Comparison of ENCODE assay signal across 1 cellular context in genomic region chr14:105420141-105420975, GRCh38.
TF ChIP-seq lines count a peak whose summit lies in the region.

No MANE protein-coding gene starts in this region.

TF ChIP-seq in SK-N-SH treated with all-trans-retinoic acid at 6 μM for 48 hours, 23 proteins besides CTCF, POLR2A, EP300 and RAD21 (continued from another document):
- TF ChIP-seq, protein P1, sequence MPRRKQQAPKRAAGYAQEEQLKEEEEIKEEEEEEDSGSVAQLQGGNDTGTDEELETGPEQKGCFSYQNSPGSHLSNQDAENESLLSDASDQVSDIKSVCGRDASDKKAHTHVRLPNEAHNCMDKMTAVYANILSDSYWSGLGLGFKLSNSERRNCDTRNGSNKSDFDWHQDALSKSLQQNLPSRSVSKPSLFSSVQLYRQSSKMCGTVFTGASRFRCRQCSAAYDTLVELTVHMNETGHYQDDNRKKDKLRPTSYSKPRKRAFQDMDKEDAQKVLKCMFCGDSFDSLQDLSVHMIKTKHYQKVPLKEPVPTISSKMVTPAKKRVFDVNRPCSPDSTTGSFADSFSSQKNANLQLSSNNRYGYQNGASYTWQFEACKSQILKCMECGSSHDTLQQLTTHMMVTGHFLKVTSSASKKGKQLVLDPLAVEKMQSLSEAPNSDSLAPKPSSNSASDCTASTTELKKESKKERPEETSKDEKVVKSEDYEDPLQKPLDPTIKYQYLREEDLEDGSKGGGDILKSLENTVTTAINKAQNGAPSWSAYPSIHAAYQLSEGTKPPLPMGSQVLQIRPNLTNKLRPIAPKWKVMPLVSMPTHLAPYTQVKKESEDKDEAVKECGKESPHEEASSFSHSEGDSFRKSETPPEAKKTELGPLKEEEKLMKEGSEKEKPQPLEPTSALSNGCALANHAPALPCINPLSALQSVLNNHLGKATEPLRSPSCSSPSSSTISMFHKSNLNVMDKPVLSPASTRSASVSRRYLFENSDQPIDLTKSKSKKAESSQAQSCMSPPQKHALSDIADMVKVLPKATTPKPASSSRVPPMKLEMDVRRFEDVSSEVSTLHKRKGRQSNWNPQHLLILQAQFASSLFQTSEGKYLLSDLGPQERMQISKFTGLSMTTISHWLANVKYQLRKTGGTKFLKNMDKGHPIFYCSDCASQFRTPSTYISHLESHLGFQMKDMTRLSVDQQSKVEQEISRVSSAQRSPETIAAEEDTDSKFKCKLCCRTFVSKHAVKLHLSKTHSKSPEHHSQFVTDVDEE (CRISPR knock-in tag; IDR thresholded peaks at IDR 0.05), result no peak
- TF ChIP-seq ARNTL (CRISPR knock-in tag; IDR thresholded peaks at IDR 0.05; ENCODE audit: borderline replicate concordance, low read depth) (no peak), OSR1 (CRISPR knock-in tag; IDR thresholded peaks at IDR 0.05) (no peak), POU6F1 (CRISPR knock-in tag; IDR thresholded peaks at IDR 0.05; ENCODE audit: borderline replicate concordance, low read depth) (no peak), PATZ1 (CRISPR knock-in tag; IDR thresholded peaks at IDR 0.05; ENCODE audit: borderline replicate concordance) (no peak), ZNF70 (CRISPR knock-in tag; IDR thresholded peaks at IDR 0.05) (no peak)
TF ChIP-seq in SK-N-SH treated with all-trans-retinoic acid at 6 μM for 48 hours: peak in this region for 0.
